In genomic region chr16:16005725-16006124, GRCh38 we compare ENCODE assay signal across 26 cellular contexts. TPM values are rescaled to one million over a fixed set of nuclear protein-coding genes. Genes with fewer than 3 reads are reported as not detected.
DNase-seq lines count a peak whose midpoint lies in the region; ATAC-seq and TF ChIP-seq lines count a peak whose summit lies in the region.
"Had no signal": no experiment of that assay in that cellular context is flagged by ENCODE, and none has a peak within 500 bp of the region (broad histone marks: within the 10 kb centered on the region; RNA-seq: fewer than 3 reads in every experiment).

No MANE protein-coding gene starts in this region.

- H3K4me3 ChIP-seq in SJCRH30, result no peak overlapping the region
- H3K4me3 ChIP-seq in esophagus muscularis mucosa, result no peak overlapping the region
- no peak overlapping the region for H3K4me3 ChIP-seq in right atrium auricular region
- H3K4me3 ChIP-seq: left ventricle myocardium inferior, spleen, testis, vagina had no signal

- H3K27ac ChIP-seq in SJCRH30, result peak overlapping the region; percentile 71; the same call in 1 of the 2 replicates
- peak overlapping the region; percentile 81 to 84 (median 82) for H3K27ac ChIP-seq in esophagus muscularis mucosa (replicated peaks in 1 of 4)
- no peak overlapping the region for H3K27ac ChIP-seq in right atrium auricular region
- H3K27ac ChIP-seq: left ventricle myocardium inferior, testis, vagina had no signal

- 70% methylated on average over 8 of the region's 8 CpGs for WGBS in esophagus muscularis mucosa

- intact Hi-C loops in esophagus muscularis mucosa (cut with DNase I), result no loop called here

- peak overlapping the region; percentile 99 for H3K27ac Mint-ChIP-seq in stimulated activated memory B cell treated with anti-CD40 and anti-IgM and Interleukin-4, amounts not matched to agents 10 μg/mL and 1 μg/mL and 100 μg/mL, for 72 hours
- H3K27ac Mint-ChIP-seq: activated CD4-positive, alpha-beta memory T cell treated with anti-CD3 and anti-CD28 coated beads, Interleukin-2, amount 10 ng/mL, durations not matched to agents 7 days and 5 days; activated naive CD8-positive, alpha-beta T cell treated with anti-CD3 and anti-CD28 coated beads, Interleukin-2, amount 10 ng/mL, durations not matched to agents 7 days and 5 days had no signal

- no peak overlapping the region for H3K4me3 Mint-ChIP-seq in stimulated activated memory B cell treated with anti-CD40 and anti-IgM and Interleukin-4, amounts not matched to agents 10 μg/mL and 1 μg/mL and 100 μg/mL, for 72 hours
- H3K4me3 Mint-ChIP-seq: activated CD4-positive, alpha-beta memory T cell treated with anti-CD3 and anti-CD28 coated beads, Interleukin-2, amount 10 ng/mL, durations not matched to agents 7 days and 5 days; activated naive CD8-positive, alpha-beta T cell treated with anti-CD3 and anti-CD28 coated beads, Interleukin-2, amount 10 ng/mL, durations not matched to agents 7 days and 5 days; CD4-positive, CD25-positive, alpha-beta regulatory T cell; H9; naive thymus-derived CD8-positive, alpha-beta T cell; stimulated activated effector memory CD8-positive, alpha-beta T cell treated with anti-CD3 and anti-CD28 coated beads, Interleukin-12 subunit alpha, Interleukin-12 subunit beta, amount 100 ng/mL, for 72 hours had no signal

- H3K27me3 Mint-ChIP-seq in stimulated activated memory B cell treated with anti-CD40 and anti-IgM and Interleukin-4, amounts not matched to agents 10 μg/mL and 1 μg/mL and 100 μg/mL, for 72 hours, result no peaks in the 10 kb centered on the region
- H3K27me3 Mint-ChIP-seq: activated CD4-positive, alpha-beta memory T cell treated with anti-CD3 and anti-CD28 coated beads, Interleukin-2, amount 10 ng/mL, durations not matched to agents 7 days and 5 days; activated naive CD8-positive, alpha-beta T cell treated with anti-CD3 and anti-CD28 coated beads, Interleukin-2, amount 10 ng/mL, durations not matched to agents 7 days and 5 days; CD4-positive, CD25-positive, alpha-beta regulatory T cell; naive thymus-derived CD8-positive, alpha-beta T cell had no signal

- peaks cover 49% of the 10 kb centered on the region for H3K36me3 Mint-ChIP-seq in stimulated activated memory B cell treated with anti-CD40 and anti-IgM and Interleukin-4, amounts not matched to agents 10 μg/mL and 1 μg/mL and 100 μg/mL, for 72 hours

- no peak for TF ChIP-seq CTCF in esophagus muscularis mucosa (IDR thresholded peaks at IDR 0.05)
- no peak for TF ChIP-seq CTCF in right atrium auricular region (IDR thresholded peaks at IDR 0.05)

- H3K4me1 ChIP-seq in SJCRH30 (peaks cover 20% of the 10 kb centered on the region; the same call in 1 of the 2 replicates), esophagus muscularis mucosa (peaks cover 10 to 92% (median 70%) of the 10 kb centered on the region in 4 donors), right atrium auricular region (peaks cover 0 to 9% of the 10 kb centered on the region in 2 donors)

- peaks cover 57% of the 10 kb centered on the region for H3K4me1 Mint-ChIP-seq in stimulated activated memory B cell treated with anti-CD40 and anti-IgM and Interleukin-4, amounts not matched to agents 10 μg/mL and 1 μg/mL and 100 μg/mL, for 72 hours

- DNase-seq in EL, result peak; percentile 57
- no peak for DNase-seq in SJCRH30
- DNase-seq in esophagus muscularis mucosa (ENCODE audit: extremely low spot score), result no peak
- no peak for DNase-seq in DMS114 treated with DMSO at 0.1 percent for 48 hours (lab: John Stamatoyannopoulos, UW; ENCODE audit: unreplicated experiment)
- no peak for DNase-seq in right atrium auricular region (ENCODE audit: low spot score)
- DNase-seq in Ammon's horn (ENCODE audit: low spot score), result no peak
- DNase-seq: activated CD4-positive, alpha-beta memory T cell treated with anti-CD3 and anti-CD28 coated beads, Interleukin-2, amount 10 ng/mL, durations not matched to agents 7 days and 5 days; activated effector memory CD4-positive, alpha-beta T cell treated with anti-CD3 and anti-CD28 coated beads, Interleukin-2, amount 50 U/mL, for 16 hours; activated naive CD8-positive, alpha-beta T cell treated with anti-CD3 and anti-CD28 coated beads, Interleukin-2, amount 10 ng/mL, durations not matched to agents 7 days and 5 days; H9; hypothalamus; left ventricle myocardium inferior; midbrain; naive thymus-derived CD8-positive, alpha-beta T cell; NCI-H1092; NCI-H1930; NCI-H69; occipital lobe; spleen; stimulated activated CD4-positive, alpha-beta T cell treated with anti-CD3 and anti-CD28 coated beads, Interleukin-2, amount 100 ng/mL, for 48 hours; testis had no signal

- TF ChIP-seq POLR2A in esophagus muscularis mucosa (IDR thresholded peaks at IDR 0.05; ENCODE audit: low read depth), result no peak

- TF ChIP-seq EP300 in esophagus muscularis mucosa (IDR thresholded peaks at IDR 0.05), result no peak

- no peaks in the 10 kb centered on the region for H3K9me3 ChIP-seq in SJCRH30 (replicated peaks)
- no peaks in the 10 kb centered on the region for H3K9me3 ChIP-seq in esophagus muscularis mucosa
- H3K9me3 ChIP-seq in right atrium auricular region, result no peaks in the 10 kb centered on the region
- H3K9me3 ChIP-seq: left ventricle myocardium inferior, spleen, testis, vagina had no signal

- peaks cover 8% of the 10 kb centered on the region for H3K9me3 Mint-ChIP-seq in stimulated activated memory B cell treated with anti-CD40 and anti-IgM and Interleukin-4, amounts not matched to agents 10 μg/mL and 1 μg/mL and 100 μg/mL, for 72 hours
- H3K9me3 Mint-ChIP-seq: H9 had no signal

- H3K27me3 ChIP-seq in SJCRH30 (no peaks in the 10 kb centered on the region), esophagus muscularis mucosa (no peaks in the 10 kb centered on the region), right atrium auricular region (no peaks in the 10 kb centered on the region)
- H3K27me3 ChIP-seq: spleen, testis, vagina had no signal

- H3K36me3 ChIP-seq in SJCRH30, result peaks cover 3% of the 10 kb centered on the region; the same call in 1 of the 2 replicates
- H3K36me3 ChIP-seq in esophagus muscularis mucosa, result peaks cover 8 to 22% (median 9%) of the 10 kb centered on the region in 4 donors
- no peaks in the 10 kb centered on the region for H3K36me3 ChIP-seq in right atrium auricular region

- no peak for ATAC-seq in stimulated activated memory B cell treated with anti-CD40 and anti-IgM and Interleukin-4, amounts not matched to agents 10 μg/mL and 1 μg/mL and 100 μg/mL, for 72 hours
- ATAC-seq in HG02763 (IDR thresholded peaks at IDR 0.05; ENCODE audit: unreplicated experiment), result no peak
- ATAC-seq: naive thymus-derived CD8-positive, alpha-beta T cell; stimulated activated effector memory CD8-positive, alpha-beta T cell treated with anti-CD3 and anti-CD28 coated beads, Interleukin-12 subunit alpha, Interleukin-12 subunit beta, amount 100 ng/mL, for 72 hours had no signal

RNA-seq across cellular contexts. Expression of gene ABCC1, which starts 56.3 kb away (rescaled TPM):
- total RNA-seq in SJCRH30 (2014; rRNA removed; shearing (Covaris generic)), result 10.0 and 10.1 TPM in 2 replicates
- 100 to 1,000 TPM in 2 of 4 donors, 10 to 100 TPM in 2; 61.8 to 141 (median 103) TPM for total RNA-seq in esophagus muscularis mucosa
- 10 to 100 TPM; 15.2 to 27.5 TPM for total RNA-seq in right atrium auricular region

Comparison
In these comparisons a context has a peak if more than half of its experiments do, and no peak if none do; other contexts are left out.
1. H3K27ac ChIP-seq: peak in SJCRH30 (single experiment) and esophagus muscularis mucosa (4 of 4); none in right atrium auricular region (0 of 2).